In genomic region chr10:14403846-14404623, GRCh38 we compare ENCODE assay signal across 1 cellular context.
TF ChIP-seq lines count a peak whose summit lies in the region.

No MANE protein-coding gene starts in this region.

TF ChIP-seq in IMR-90, 13 proteins besides CTCF, POLR2A, EP300 and RAD21 (continued from another document):
- TF ChIP-seq ELK1 (IDR thresholded peaks at IDR 0.05; ENCODE audit: borderline replicate concordance, low read depth, low read length) (no peak), MAZ (IDR thresholded peaks at IDR 0.05; ENCODE audit: borderline replicate concordance, low read depth, low read length) (no peak)
